In genomic region chr1:100949515-100950158, GRCh38 we compare ENCODE assay signal across 8 cellular contexts. TPM values are rescaled to one million over a fixed set of nuclear protein-coding genes. Genes with fewer than 3 reads are reported as not detected.
DNase-seq lines count a peak whose midpoint lies in the region; ATAC-seq and TF ChIP-seq lines count a peak whose summit lies in the region.
"Not testable (repeated sequence)": the region's sequence is repeated elsewhere in the genome, so short reads cannot be mapped to it uniquely, and the experiment has no call there.

No MANE protein-coding gene starts in this region.

- not testable (repeated sequence) for H2AK5ac ChIP-seq in mesendoderm (ENCODE audit: low read length)

- TF ChIP-seq POLR2A in stomach (IDR thresholded peaks at IDR 0.05): not testable (repeated sequence)

- H3K9me3 Mint-ChIP-seq in activated T-cell treated with anti-CD3 and anti-CD28 coated beads, Interleukin-2, amount 50 U/mL, for 24 hours: peaks cover 63% of the 10 kb centered on the region
- peaks cover 21% of the 10 kb centered on the region for H3K9me3 Mint-ChIP-seq in endodermal cell

- H2BK5ac ChIP-seq in mesendoderm (ENCODE audit: low read length): not testable (repeated sequence)

- not testable (repeated sequence) for TF ChIP-seq CTCF in PC-3 (conservative IDR thresholded peaks at IDR 0.05; ENCODE audit: low read depth, low read length); endodermal cell (conservative IDR thresholded peaks at IDR 0.05); stomach (IDR thresholded peaks at IDR 0.05)

- not testable (repeated sequence) for H2AFZ ChIP-seq in PC-3 (ENCODE audit: low read length)

- H2BK15ac ChIP-seq in mesendoderm (replicated peaks; ENCODE audit: low read depth): not testable (repeated sequence)

- not testable (repeated sequence) for H3K4me3 ChIP-seq in PC-3 (ENCODE audit: low read length); mesendoderm (ENCODE audit: low read length); stomach
- peak overlapping the region; percentile 38 for H3K4me3 ChIP-seq in endodermal cell (ENCODE audit: low read length)

- intact Hi-C loops in PC-3 (cut with micrococcal nuclease); stomach (cut with DNase I; ENCODE audit: low total_unique reads): not testable (repeated sequence)

- not testable (repeated sequence) for H4K5ac ChIP-seq in mesendoderm (ENCODE audit: low read length)

- 0 out of 2 replicates have a peak overlapping the region, but pooled peaks have one; percentile 38 for H3K4me2 ChIP-seq in PC-3 (ENCODE audit: low read length)
- peak overlapping the region; percentile 34 for H3K4me2 ChIP-seq in mesendoderm (ENCODE audit: low read length)

- H3K4me3 Mint-ChIP-seq in activated T-cell treated with anti-CD3 and anti-CD28 coated beads, Interleukin-2, amount 50 U/mL, for 24 hours: not testable (repeated sequence)
- peak overlapping the region; percentile 15 for H3K4me3 Mint-ChIP-seq in endodermal cell

- 20 to 57% methylated on average over 1 to 9 of the region's 9 CpGs for WGBS in endodermal cell (ENCODE audit: insufficient coverage in 1 of 2, insufficient read length in 1 of 2), 2 experiments
- no CpG with 5 or more reads among the region's 9 CpGs for WGBS in mesendoderm (ENCODE audit: extremely low coverage, insufficient coverage, low lambda C conversion rate)
- WGBS in stomach, 5 donors: 59 to 72% (median 62%) methylated on average over 9 of the region's 9 CpGs

- peak overlapping the region; percentile 78 for H3K27ac Mint-ChIP-seq in activated T-cell treated with anti-CD3 and anti-CD28 coated beads, Interleukin-2, amount 50 U/mL, for 24 hours
- peak overlapping the region; percentile 64 for H3K27ac Mint-ChIP-seq in endodermal cell

- H2BK120ac ChIP-seq in mesendoderm (ENCODE audit: low read depth, low read length): not testable (repeated sequence)

- DNase-seq in HuH-7.5 (ENCODE audit: low spot score): peak; percentile 11
- DNase-seq in PC-3: peak; percentile 61
- peak; percentile 52 for DNase-seq in activated T-cell treated with anti-CD3 and anti-CD28 coated beads, Interleukin-2, amount 50 U/mL, for 24 hours
- peak; percentile 90 for DNase-seq in endodermal cell
- DNase-seq in mesendoderm: peak; percentile 94
- DNase-seq in stomach: peak; percentile 75

- not testable (repeated sequence) for H3K9me2 ChIP-seq in PC-3 (replicated peaks; ENCODE audit: low read length)

- not testable (repeated sequence) for H3K4ac ChIP-seq in mesendoderm (ENCODE audit: low read depth, low read length)

- H3K56ac ChIP-seq in mesendoderm (ENCODE audit: low read length): peak overlapping the region; percentile 70

- H3K9me3 ChIP-seq in PC-3 (ENCODE audit: low read length); endodermal cell (ENCODE audit: control insufficient read depth, low read length); stomach: not testable (repeated sequence)

- H3K9ac ChIP-seq in PC-3 (ENCODE audit: low read length); endodermal cell (ENCODE audit: extremely low read depth, low read length, poor library complexity, severe bottlenecking); mesendoderm (ENCODE audit: low read length): not testable (repeated sequence)

- not testable (repeated sequence) for H3K79me2 ChIP-seq in PC-3 (ENCODE audit: low read length); mesendoderm (ENCODE audit: control insufficient read depth, insufficient read depth, low read length)

- POLR2A ChIA-PET in PC-3 (lab: Charles Lee; ENCODE audit: unreplicated experiment): not testable (repeated sequence)

- H3K23ac ChIP-seq in mesendoderm (ENCODE audit: low read length): peak overlapping the region; percentile 53

- H3K79me1 ChIP-seq in mesendoderm (ENCODE audit: low read length): not testable (repeated sequence)

- not testable (repeated sequence) for TF ChIP-seq EP300 in stomach (IDR thresholded peaks at IDR 0.05)

- H3K27me3 Mint-ChIP-seq in activated T-cell treated with anti-CD3 and anti-CD28 coated beads, Interleukin-2, amount 50 U/mL, for 24 hours; endodermal cell (ENCODE audit: insufficient read depth): not testable (repeated sequence)

- not testable (repeated sequence) for BruUV-seq in PC-3 (replicated peaks; lab: Mats Ljungman, UMichigan)

- ATAC-seq in GM18517 (IDR thresholded peaks at IDR 0.05; ENCODE audit: unreplicated experiment) (peak; percentile 92), HG02571 (IDR thresholded peaks at IDR 0.05; ENCODE audit: unreplicated experiment) (peak; percentile 74), PC-3 (peak; percentile 94)

- H3K36me3 Mint-ChIP-seq in activated T-cell treated with anti-CD3 and anti-CD28 coated beads, Interleukin-2, amount 50 U/mL, for 24 hours (ENCODE audit: low read depth): peaks cover 100% of the 10 kb centered on the region
- peaks cover 59% of the 10 kb centered on the region for H3K36me3 Mint-ChIP-seq in endodermal cell (ENCODE audit: low read depth)

- CTCF ChIA-PET in PC-3 (lab: Charles Lee): interaction anchor here (0.6 kb wide), 2 partner anchors 17 to 344 kb away, joined by 3 read pairs; no protein-coding TSS in a partner anchor

- H3F3A ChIP-seq in PC-3 (ENCODE audit: low read length, unreplicated experiment): not testable (repeated sequence)

- not testable (repeated sequence) for H4K8ac ChIP-seq in mesendoderm (ENCODE audit: low read depth, low read length)

- H3K18ac ChIP-seq in mesendoderm (ENCODE audit: low read length): not testable (repeated sequence)

- not testable (repeated sequence) for H3K27me3 ChIP-seq in PC-3 (ENCODE audit: low read length); endodermal cell (ENCODE audit: control insufficient read depth, insufficient read depth, low read length, poor library complexity, severe bottlenecking); mesendoderm (ENCODE audit: insufficient read depth, low read length, poor library complexity); stomach

- not testable (repeated sequence) for H3K27ac ChIP-seq in PC-3 (ENCODE audit: low read length); endodermal cell (ENCODE audit: low read depth, low read length); mesendoderm (ENCODE audit: low read depth, low read length)
- H3K27ac ChIP-seq in stomach: peak overlapping the region in 1 of 5 donors; percentile 38

- H3K4me1 ChIP-seq in PC-3 (ENCODE audit: insufficient read depth, low read length): peaks cover 12% of the 10 kb centered on the region
- not testable (repeated sequence) for H3K4me1 ChIP-seq in endodermal cell (ENCODE audit: control insufficient read depth, insufficient read depth, low read length); mesendoderm (ENCODE audit: control insufficient read depth, low read depth, low read length)
- peaks cover 14 to 19% (median 16%) of the 10 kb centered on the region in 4 donors for H3K4me1 ChIP-seq in stomach

- peaks cover 17% of the 10 kb centered on the region for H3K36me3 ChIP-seq in PC-3 (ENCODE audit: low read depth, low read length)
- peaks cover 16% of the 10 kb centered on the region for H3K36me3 ChIP-seq in endodermal cell (ENCODE audit: control insufficient read depth, insufficient read depth, low read length)
- H3K36me3 ChIP-seq in mesendoderm (ENCODE audit: control insufficient read depth, insufficient read depth, low read length): not testable (repeated sequence)
- peaks cover 0 to 18% (median 13%) of the 10 kb centered on the region in 4 donors for H3K36me3 ChIP-seq in stomach

- peaks cover 78% of the 10 kb centered on the region for H3K4me1 Mint-ChIP-seq in activated T-cell treated with anti-CD3 and anti-CD28 coated beads, Interleukin-2, amount 50 U/mL, for 24 hours (ENCODE audit: low read depth)
- peaks cover 31% of the 10 kb centered on the region for H3K4me1 Mint-ChIP-seq in endodermal cell

- not testable (repeated sequence) for H4K20me1 ChIP-seq in PC-3 (ENCODE audit: low read length)

RNA-seq across cellular contexts. Expression of gene SLC30A7, which starts 53.7 kb away (rescaled TPM):
- total RNA-seq in PC-3 (2014; rRNA removed) (20.4 and 24.0 TPM in 2 replicates), endodermal cell (10 to 100 TPM; 21.7 to 26.2 TPM), stomach (10 to 100 TPM in 2 of 5 donors, 1 to 10 TPM in 3; 4.9 to 65.7 (median 9.8) TPM)
- 12.0 TPM for polyA plus RNA-seq in endodermal cell (2013, experiment 1 of 2)
- 11.0 TPM for polyA plus RNA-seq in endodermal cell (2013, experiment 2 of 2)
- 11.2 TPM for polyA plus RNA-seq in mesendoderm (2013, experiment 1 of 2)
- polyA plus RNA-seq in mesendoderm (2013, experiment 2 of 2): 10.5 TPM
- polyA plus RNA-seq in stomach: 1 to 10 TPM; 1.5 to 3.2 (median 2.1) TPM

RNA-seq across cellular contexts. Expression of gene EXTL2, which starts 55.0 kb away (rescaled TPM):
- 6.4 and 7.5 TPM in 2 replicates for total RNA-seq in PC-3 (2014; rRNA removed)
- total RNA-seq in endodermal cell: 10 to 100 TPM; 40.6 to 47.5 TPM
- 56.1 TPM for polyA plus RNA-seq in endodermal cell (2013, experiment 1 of 2)
- 53.9 TPM for polyA plus RNA-seq in endodermal cell (2013, experiment 2 of 2)
- polyA plus RNA-seq in mesendoderm (2013, experiment 1 of 2): 36.7 TPM
- 36.0 TPM for polyA plus RNA-seq in mesendoderm (2013, experiment 2 of 2)
- total RNA-seq in stomach: 10 to 100 TPM in 2 of 5 donors, 1 to 10 TPM in 2, not detected in 1; 3.2 to 33.5 (median 17.1) TPM
- 1 to 10 TPM; 2.9 to 4.7 (median 4.4) TPM for polyA plus RNA-seq in stomach

Comparison
In these comparisons a context has a peak if more than half of its experiments do, and no peak if none do; other contexts are left out.
1. DNase-seq: peak in every context shown above with its lines; median percentile 94 in mesendoderm; 90 in endodermal cell; 75 in stomach; 61 in PC-3; 52 in activated T-cell treated with anti-CD3 and anti-CD28 coated beads, Interleukin-2, amount 50 U/mL, for 24 hours; 11 in HuH-7.5.